8 cellular contexts compared by ENCODE assay signal in the genomic region with DNA sequence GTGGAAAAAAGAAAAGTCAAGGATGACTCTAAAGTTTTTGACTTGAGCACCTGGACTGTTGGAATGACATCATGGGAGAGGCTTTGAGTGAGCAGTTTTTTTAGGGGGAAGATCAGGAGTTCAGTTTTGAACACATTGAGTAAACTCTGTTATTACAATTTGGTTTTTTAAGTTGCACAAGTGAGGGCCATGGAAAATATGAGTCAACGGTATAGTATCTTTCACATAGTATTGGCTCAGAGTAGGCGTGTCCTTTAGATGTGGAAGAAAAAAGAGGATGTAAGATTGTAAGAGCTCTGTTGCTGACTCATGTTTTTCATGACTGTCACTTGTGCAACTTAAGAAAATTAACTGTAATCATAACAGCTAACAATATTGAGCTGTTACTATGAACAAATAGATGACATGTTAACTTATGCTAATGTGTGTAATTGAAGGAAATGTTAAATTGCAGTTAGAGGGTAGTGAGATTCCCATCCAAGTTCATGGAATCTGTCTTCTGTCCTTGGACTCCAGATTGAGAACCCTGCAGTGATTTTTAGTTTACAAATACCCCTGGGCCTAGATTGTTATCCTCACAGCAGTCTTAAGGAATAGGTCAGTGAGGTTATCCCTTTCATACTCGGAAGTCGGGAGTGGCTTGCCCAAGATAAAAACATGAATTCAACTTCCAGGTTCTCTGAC. TPM values are rescaled to one million over a fixed set of nuclear protein-coding genes. Genes with fewer than 3 reads are reported as not detected.
DNase-seq lines count a peak whose midpoint lies in the region; ATAC-seq and TF ChIP-seq lines count a peak whose summit lies in the region.

No MANE protein-coding gene starts in this region.

- H3K36me3 ChIP-seq in mammary epithelial cell (ENCODE audit: insufficient read depth, low read length), result no peaks in the 10 kb centered on the region

- peaks cover 18% of the 10 kb centered on the region for H3K4me1 ChIP-seq in mammary epithelial cell (ENCODE audit: insufficient read depth, low read length)

- no peaks in the 10 kb centered on the region for H3K79me2 ChIP-seq in mammary epithelial cell (ENCODE audit: insufficient read depth, low read length)

- TF ChIP-seq POLR2A in GM18505 (IDR thresholded peaks at IDR 0.05; ENCODE audit: borderline replicate concordance, extremely low read depth, insufficient read depth, insufficient read length), result no peak

- H3K9me3 ChIP-seq in mammary epithelial cell (replicated peaks; ENCODE audit: insufficient read depth, low read length), result no peaks in the 10 kb centered on the region

- CTCF ChIA-PET in mammary epithelial cell (lab: Charles Lee; ENCODE audit: low non-redundant PET), result interaction anchor here (0.6 kb wide), 1 partner anchor 345 kb away, joined by 5 read pairs; no protein-coding TSS in a partner anchor

- H3K4me2 ChIP-seq in mammary epithelial cell (ENCODE audit: insufficient read depth, low read depth, low read length), result peak overlapping the region; percentile 48

- no TSS peak for BruUV-seq in mammary epithelial cell (replicated peaks; lab: Mats Ljungman, UMichigan)

- no peak overlapping the region for H3K4me3 ChIP-seq in mammary epithelial cell (replicated peaks in 1 of 3; ENCODE audit: insufficient read depth in 1 of 3, low read depth in 2 of 3, low read length in 3 of 3)

- ATAC-seq in GM18505 (IDR thresholded peaks at IDR 0.05; ENCODE audit: unreplicated experiment), result peak; percentile 91
- ATAC-seq in HG02852 (IDR thresholded peaks at IDR 0.05; ENCODE audit: unreplicated experiment), result peak; percentile 92

- dilution Hi-C loops in mammary epithelial cell (cut with HindIII; ENCODE audit: low sequenced_read_pairs), result no loop called here

- DNase-seq in ACHN, result peak; percentile 54
- peak; percentile 100 for DNase-seq in NOMO-1 treated with DMSO at 0.1 percent for 48 hours (lab: John Stamatoyannopoulos, UW; ENCODE audit: unreplicated experiment)
- DNase-seq in mammary epithelial cell, result peak; percentile 99
- peak; percentile 62 for DNase-seq in myocyte (ENCODE audit: low read depth)
- DNase-seq in NCI-H2029 treated with DMSO at 0.1 percent for 48 hours (lab: John Stamatoyannopoulos, UW), result no peak
- no peak for DNase-seq in NCI-H1417 treated with DMSO at 0.1 percent for 48 hours (lab: John Stamatoyannopoulos, UW)

- peak overlapping the region; percentile 68 for H2AFZ ChIP-seq in mammary epithelial cell (ENCODE audit: low read depth, low read length)

- H3K9ac ChIP-seq in mammary epithelial cell (ENCODE audit: insufficient read depth, low read length), result peak overlapping the region; percentile 87

- no peaks in the 10 kb centered on the region for H4K20me1 ChIP-seq in mammary epithelial cell (ENCODE audit: insufficient read depth, low read length)

- intact Hi-C loops in mammary epithelial cell (cut with micrococcal nuclease), result loop anchor here (1.0 to 10.0 kb wide), 7 partner anchors 13 to 498 kb away; no protein-coding TSS in a partner anchor

- H3K27me3 ChIP-seq in mammary epithelial cell (ENCODE audit: insufficient read depth, low read length), result no peaks in the 10 kb centered on the region

- in situ Hi-C loops in ACHN (cut with HindIII; ENCODE audit: low pct_ligation_motif_present, low pct_unique_long_range_greater_than_20kb, low sequenced_read_pairs), result no loop called here
- in situ Hi-C loops in mammary epithelial cell (cut with MboI; ENCODE audit: low sequenced_read_pairs in 2 of 2), result loop anchor here in 1 of 2 donors (25.0 kb wide), 1 partner anchor 206 kb away; no protein-coding TSS in a partner anchor

- TF ChIP-seq CTCF in mammary epithelial cell (conservative IDR thresholded peaks at IDR 0.05 in 1 of 2, IDR thresholded peaks at IDR 0.05 in 1 of 2; ENCODE audit: extremely low read depth in 1 of 2, insufficient read depth in 1 of 2, low read depth in 1 of 2, low read length in 2 of 2), result no peak

- H3K27ac ChIP-seq in mammary epithelial cell (ENCODE audit: insufficient read depth, low read depth, low read length), result peak overlapping the region; percentile 99

- WGBS in mammary epithelial cell (ENCODE audit: low coverage, missing lambda C conversion rate), result 0% methylated on average over 4 of the region's 4 CpGs

RNA-seq across cellular contexts. Expression of a gene that starts 48.1 kb away (rescaled TPM):
- total RNA-seq in mammary epithelial cell (10 to 100 TPM; 63.8 to 97.7 TPM), myocyte (232 and 354 TPM in 2 replicates)
- 26.1 TPM for polyA plus RNA-seq in mammary epithelial cell
- 65.9 TPM for polyA minus RNA-seq in mammary epithelial cell
- 88.1 TPM for polyA plus RNA-seq in myocyte (2012)

Comparison
In these comparisons a context has a peak if more than half of its experiments do, and no peak if none do; other contexts are left out.
1. DNase-seq: peak in ACHN (single experiment), NOMO-1 treated with DMSO at 0.1 percent for 48 hours (single experiment), mammary epithelial cell (single experiment) and myocyte (single experiment); none in NCI-H2029 treated with DMSO at 0.1 percent for 48 hours (single experiment) and NCI-H1417 treated with DMSO at 0.1 percent for 48 hours (single experiment).